1 cellular context compared by ENCODE assay signal in the genomic region with DNA sequence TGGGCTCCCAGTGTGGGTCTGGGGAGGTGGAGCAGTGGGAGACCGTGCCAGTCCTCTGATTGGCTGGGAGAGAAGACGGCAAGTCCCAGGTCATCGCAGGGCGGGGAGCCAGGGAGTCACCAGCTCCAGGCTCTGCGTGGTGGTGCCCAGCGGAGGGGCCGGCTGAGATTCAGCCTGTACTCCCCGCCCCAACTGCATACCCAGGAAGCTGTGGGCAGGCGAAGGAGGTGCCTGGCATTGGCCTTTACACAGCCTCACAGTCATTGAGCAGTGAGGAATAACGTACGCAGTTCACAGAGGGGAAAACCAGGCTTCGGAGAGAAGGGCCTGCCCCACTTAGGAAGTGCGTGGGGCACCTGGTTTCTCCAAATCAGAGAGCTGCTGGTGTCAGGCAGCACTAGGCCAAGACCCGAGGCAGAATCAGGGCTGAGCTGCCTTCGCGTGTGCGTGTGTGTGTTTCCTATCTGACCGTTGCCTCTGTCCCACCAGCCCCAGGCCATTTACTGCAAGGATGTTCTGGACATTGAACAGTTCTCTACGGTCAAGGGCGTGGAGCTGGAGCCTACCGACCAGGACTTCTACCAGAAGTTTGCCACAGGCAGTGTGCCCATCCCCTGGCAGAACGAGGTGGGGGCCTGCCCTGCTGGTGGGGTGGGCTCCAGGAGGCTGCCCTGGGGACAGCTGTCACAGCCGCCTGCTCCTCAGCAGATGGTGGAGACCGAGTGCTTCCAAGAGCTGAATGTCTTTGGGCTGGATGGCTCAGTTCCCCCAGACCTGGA.
TF ChIP-seq lines count a peak whose summit lies in the region.

No MANE protein-coding gene starts in this region.

TF ChIP-seq in GM23338, 12 proteins besides CTCF, POLR2A, EP300 and RAD21 (continued from another document):
- TF ChIP-seq, protein P1, sequence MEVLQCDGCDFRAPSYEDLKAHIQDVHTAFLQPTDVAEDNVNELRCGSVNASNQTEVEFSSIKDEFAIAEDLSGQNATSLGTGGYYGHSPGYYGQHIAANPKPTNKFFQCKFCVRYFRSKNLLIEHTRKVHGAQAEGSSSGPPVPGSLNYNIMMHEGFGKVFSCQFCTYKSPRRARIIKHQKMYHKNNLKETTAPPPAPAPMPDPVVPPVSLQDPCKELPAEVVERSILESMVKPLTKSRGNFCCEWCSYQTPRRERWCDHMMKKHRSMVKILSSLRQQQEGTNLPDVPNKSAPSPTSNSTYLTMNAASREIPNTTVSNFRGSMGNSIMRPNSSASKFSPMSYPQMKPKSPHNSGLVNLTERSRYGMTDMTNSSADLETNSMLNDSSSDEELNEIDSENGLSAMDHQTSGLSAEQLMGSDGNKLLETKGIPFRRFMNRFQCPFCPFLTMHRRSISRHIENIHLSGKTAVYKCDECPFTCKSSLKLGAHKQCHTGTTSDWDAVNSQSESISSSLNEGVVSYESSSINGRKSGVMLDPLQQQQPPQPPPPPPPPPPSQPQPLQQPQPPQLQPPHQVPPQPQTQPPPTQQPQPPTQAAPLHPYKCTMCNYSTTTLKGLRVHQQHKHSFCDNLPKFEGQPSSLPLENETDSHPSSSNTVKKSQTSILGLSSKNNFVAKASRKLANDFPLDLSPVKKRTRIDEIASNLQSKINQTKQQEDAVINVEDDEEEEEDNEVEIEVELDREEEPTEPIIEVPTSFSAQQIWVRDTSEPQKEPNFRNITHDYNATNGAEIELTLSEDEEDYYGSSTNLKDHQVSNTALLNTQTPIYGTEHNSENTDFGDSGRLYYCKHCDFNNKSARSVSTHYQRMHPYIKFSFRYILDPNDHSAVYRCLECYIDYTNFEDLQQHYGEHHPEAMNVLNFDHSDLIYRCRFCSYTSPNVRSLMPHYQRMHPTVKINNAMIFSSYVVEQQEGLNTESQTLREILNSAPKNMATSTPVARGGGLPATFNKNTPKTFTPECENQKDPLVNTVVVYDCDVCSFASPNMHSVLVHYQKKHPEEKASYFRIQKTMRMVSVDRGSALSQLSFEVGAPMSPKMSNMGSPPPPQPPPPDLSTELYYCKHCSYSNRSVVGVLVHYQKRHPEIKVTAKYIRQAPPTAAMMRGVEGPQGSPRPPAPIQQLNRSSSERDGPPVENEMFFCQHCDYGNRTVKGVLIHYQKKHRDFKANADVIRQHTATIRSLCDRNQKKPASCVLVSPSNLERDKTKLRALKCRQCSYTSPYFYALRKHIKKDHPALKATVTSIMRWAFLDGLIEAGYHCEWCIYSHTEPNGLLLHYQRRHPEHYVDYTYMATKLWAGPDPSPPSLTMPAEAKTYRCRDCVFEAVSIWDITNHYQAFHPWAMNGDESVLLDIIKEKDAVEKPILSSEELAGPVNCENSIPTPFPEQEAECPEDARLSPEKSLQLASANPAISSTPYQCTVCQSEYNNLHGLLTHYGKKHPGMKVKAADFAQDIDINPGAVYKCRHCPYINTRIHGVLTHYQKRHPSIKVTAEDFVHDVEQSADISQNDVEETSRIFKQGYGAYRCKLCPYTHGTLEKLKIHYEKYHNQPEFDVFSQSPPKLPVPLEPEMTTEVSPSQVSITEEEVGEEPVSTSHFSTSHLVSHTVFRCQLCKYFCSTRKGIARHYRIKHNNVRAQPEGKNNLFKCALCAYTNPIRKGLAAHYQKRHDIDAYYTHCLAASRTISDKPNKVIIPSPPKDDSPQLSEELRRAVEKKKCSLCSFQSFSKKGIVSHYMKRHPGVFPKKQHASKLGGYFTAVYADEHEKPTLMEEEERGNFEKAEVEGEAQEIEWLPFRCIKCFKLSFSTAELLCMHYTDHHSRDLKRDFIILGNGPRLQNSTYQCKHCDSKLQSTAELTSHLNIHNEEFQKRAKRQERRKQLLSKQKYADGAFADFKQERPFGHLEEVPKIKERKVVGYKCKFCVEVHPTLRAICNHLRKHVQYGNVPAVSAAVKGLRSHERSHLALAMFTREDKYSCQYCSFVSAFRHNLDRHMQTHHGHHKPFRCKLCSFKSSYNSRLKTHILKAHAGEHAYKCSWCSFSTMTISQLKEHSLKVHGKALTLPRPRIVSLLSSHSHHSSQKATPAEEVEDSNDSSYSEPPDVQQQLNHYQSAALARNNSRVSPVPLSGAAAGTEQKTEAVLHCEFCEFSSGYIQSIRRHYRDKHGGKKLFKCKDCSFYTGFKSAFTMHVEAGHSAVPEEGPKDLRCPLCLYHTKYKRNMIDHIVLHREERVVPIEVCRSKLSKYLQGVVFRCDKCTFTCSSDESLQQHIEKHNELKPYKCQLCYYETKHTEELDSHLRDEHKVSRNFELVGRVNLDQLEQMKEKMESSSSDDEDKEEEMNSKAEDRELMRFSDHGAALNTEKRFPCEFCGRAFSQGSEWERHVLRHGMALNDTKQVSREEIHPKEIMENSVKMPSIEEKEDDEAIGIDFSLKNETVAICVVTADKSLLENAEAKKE (CRISPR knock-in tag; IDR thresholded peaks at IDR 0.05): no peak
TF ChIP-seq in GM23338: peak in this region for 1.
